ENCODE assay signal across 15 cellular contexts in genomic region chr16:57001026-57001669, GRCh38. TPM values are rescaled to one million over a fixed set of nuclear protein-coding genes. Genes with fewer than 3 reads are reported as not detected.
DNase-seq lines count a peak whose midpoint lies in the region; ATAC-seq, FAIRE-seq and TF ChIP-seq lines count a peak whose summit lies in the region.
"Had no signal": no experiment of that assay in that cellular context is flagged by ENCODE, and none has a peak within 500 bp of the region (broad histone marks: within the 10 kb centered on the region; RNA-seq: fewer than 3 reads in every experiment).

No MANE protein-coding gene starts in this region.

- no peaks in the 10 kb centered on the region for H3K9me1 ChIP-seq in endothelial cell of umbilical vein (replicated peaks; ENCODE audit: control insufficient read depth, extremely low read depth, insufficient read depth, low read length)

- H3K4me2 ChIP-seq in Loucy (ENCODE audit: low read depth, low read length, poor library complexity, severe bottlenecking) (peak overlapping the region; percentile 51), endothelial cell of umbilical vein (ENCODE audit: insufficient read depth, low read length) (no peak overlapping the region)
- H3K4me2 ChIP-seq: GM23338 had no signal

- no peak for TF ChIP-seq EP300 in sigmoid colon (IDR thresholded peaks at IDR 0.05)

- peak in 1 of 5 donors; percentile 49 for DNase-seq in CD8-positive, alpha-beta memory T cell
- DNase-seq in endothelial cell of umbilical vein (ENCODE audit: low read depth, low spot score) (no peak), psoas muscle (no peak), sigmoid colon (no peak), medulla oblongata (ENCODE audit: extremely low spot score) (no peak), NCI-H526 treated with DMSO at 0.1 percent for 48 hours (lab: John Stamatoyannopoulos, UW) (no peak), GM10248 (ENCODE audit: extremely low spot score) (no peak)
- DNase-seq: DMS79; dorsolateral prefrontal cortex; NCI-H524; stimulated activated CD4-positive, alpha-beta T cell treated with anti-CD3 and anti-CD28 coated beads, Interleukin-4, amount 100 ng/mL, for 4 hours had no signal

- TF ChIP-seq POLR2A in endothelial cell of umbilical vein (IDR thresholded peaks at IDR 0.05; ENCODE audit: low read depth, low read length) (no peak), sigmoid colon (IDR thresholded peaks at IDR 0.05) (no peak)

- H3K36me3 ChIP-seq in CD8-positive, alpha-beta memory T cell (ENCODE audit: insufficient read depth, low read length) = peaks cover 20% of the 10 kb centered on the region
- no peaks in the 10 kb centered on the region for H3K36me3 ChIP-seq in Loucy (ENCODE audit: insufficient read depth, low read length)
- H3K36me3 ChIP-seq in endothelial cell of umbilical vein (ENCODE audit: control insufficient read depth in 2 of 2, extremely low read depth in 1 of 2, insufficient read depth in 2 of 2, low read length in 2 of 2) = no peaks in the 10 kb centered on the region
- H3K36me3 ChIP-seq in psoas muscle (ENCODE audit: insufficient read depth in 1 of 2, low read depth in 1 of 2) = no peaks in the 10 kb centered on the region
- H3K36me3 ChIP-seq in sigmoid colon = peaks cover 0 to 14% (median 0%) of the 10 kb centered on the region in 4 donors

- H4K20me1 ChIP-seq in Loucy (ENCODE audit: insufficient read depth, low read length, poor library complexity, severe bottlenecking) (no peaks in the 10 kb centered on the region), endothelial cell of umbilical vein (replicated peaks; ENCODE audit: control insufficient read depth, extremely low read depth, insufficient read depth, low read length) (no peaks in the 10 kb centered on the region)

- dilution Hi-C loops in endothelial cell of umbilical vein (cut with MboI; ENCODE audit: extremely low pct_ligation_motif_present, low sequenced_read_pairs) = no loop called here

- no peaks in the 10 kb centered on the region for H3K27me3 ChIP-seq in CD8-positive, alpha-beta memory T cell (ENCODE audit: insufficient read depth, low read length, poor library complexity, severe bottlenecking)
- H3K27me3 ChIP-seq in Loucy (ENCODE audit: insufficient read depth, low read length, poor library complexity, severe bottlenecking) (no peaks in the 10 kb centered on the region), endothelial cell of umbilical vein (ENCODE audit: control insufficient read depth in 2 of 2, insufficient read depth in 2 of 2, low read length in 2 of 2) (no peaks in the 10 kb centered on the region), psoas muscle (ENCODE audit: insufficient read depth in 3 of 3, low read length in 2 of 3) (no peaks in the 10 kb centered on the region), sigmoid colon (no peaks in the 10 kb centered on the region)
- H3K27me3 ChIP-seq: dorsolateral prefrontal cortex had no signal

- peaks cover 95 to 100% (median 99%) of the 10 kb centered on the region in 3 donors for H3K4me1 Mint-ChIP-seq in CD8-positive, alpha-beta memory T cell
- H3K4me1 Mint-ChIP-seq: neural crest cell had no signal

- no peaks in the 10 kb centered on the region for H3K27me3 Mint-ChIP-seq in CD8-positive, alpha-beta memory T cell

- TSS peak; percentile 99 for BruUV-seq in endothelial cell of umbilical vein (replicated peaks; lab: Mats Ljungman, UMichigan)

- WGBS in psoas muscle, 3 donors = 73 to 91% (median 75%) methylated on average over 7 of the region's 7 CpGs
- WGBS in sigmoid colon, 2 donors = 87 to 92% methylated on average over 7 of the region's 7 CpGs

- H2AFZ ChIP-seq in Loucy (ENCODE audit: low read length) = no peak overlapping the region
- H2AFZ ChIP-seq in endothelial cell of umbilical vein (ENCODE audit: low read depth, low read length) = peak overlapping the region; percentile 7
- H2AFZ ChIP-seq: GM23338 had no signal

- no peaks in the 10 kb centered on the region for H3K9me3 ChIP-seq in CD8-positive, alpha-beta memory T cell (ENCODE audit: low read length)
- no peaks in the 10 kb centered on the region for H3K9me3 ChIP-seq in Loucy (ENCODE audit: insufficient read depth, low read depth, low read length)
- H3K9me3 ChIP-seq in endothelial cell of umbilical vein (replicated peaks; ENCODE audit: control insufficient read depth, insufficient read depth, low read length) = no peaks in the 10 kb centered on the region
- H3K9me3 ChIP-seq in psoas muscle = no peaks in the 10 kb centered on the region
- no peaks in the 10 kb centered on the region for H3K9me3 ChIP-seq in sigmoid colon

- CTCF ChIA-PET in CD8-positive, alpha-beta memory T cell (lab: Charles Lee) = no interaction called here
- CTCF ChIA-PET in endothelial cell of umbilical vein (lab: Charles Lee) (no interaction called here), GM10248 (lab: Yijun Ruan, JAX) (interaction anchor here (1.0 to 2.4 kb wide), 3 partner anchors 10 to 44 kb away, joined by 3 to 16 read pairs (median 4); no protein-coding TSS in a partner anchor)

- intact Hi-C loops in endothelial cell of umbilical vein (cut with micrococcal nuclease) = no loop called here
- intact Hi-C loops in psoas muscle (cut with DNase I) = no loop called here
- intact Hi-C loops in sigmoid colon (cut with DNase I) = no loop called here

- peak; percentile 67 for FAIRE-seq in endothelial cell of umbilical vein (lab: Jason Lieb, UNC)
- FAIRE-seq: urothelium cell line had no signal

- peaks cover 94% of the 10 kb centered on the region for H3K4me1 ChIP-seq in CD8-positive, alpha-beta memory T cell (ENCODE audit: insufficient read depth, low read length)
- H3K4me1 ChIP-seq in Loucy (ENCODE audit: insufficient read depth, low read length, poor library complexity, severe bottlenecking) (peaks cover 25% of the 10 kb centered on the region), endothelial cell of umbilical vein (ENCODE audit: control insufficient read depth, extremely low read depth, insufficient read depth, low read length) (peaks cover 14% of the 10 kb centered on the region), psoas muscle (no peaks in the 10 kb centered on the region), sigmoid colon (peaks cover 0 to 14% (median 6%) of the 10 kb centered on the region in 4 donors)

- POLR2A ChIA-PET in CD8-positive, alpha-beta memory T cell (lab: Charles Lee) = interaction anchor here (1.2 to 1.6 kb wide), 2 partner anchors 9 to 12 kb away, joined by 3 read pairs; partner anchors contain the start of gene NLRC5
- POLR2A ChIA-PET in endothelial cell of umbilical vein (lab: Charles Lee) (no interaction called here), GM10248 (lab: Yijun Ruan, JAX) (no interaction called here)

- no peak for ATAC-seq in psoas muscle
- ATAC-seq: GM23338 had no signal

- H3K9me2 ChIP-seq in Loucy (replicated peaks; ENCODE audit: low read depth, low read length) = no peaks in the 10 kb centered on the region

- H3K79me2 ChIP-seq in Loucy (ENCODE audit: insufficient read depth, low read length) (peaks cover 58% of the 10 kb centered on the region), endothelial cell of umbilical vein (ENCODE audit: control insufficient read depth, insufficient read depth, low read length) (no peaks in the 10 kb centered on the region)

- no peaks in the 10 kb centered on the region for H3F3A ChIP-seq in Loucy (ENCODE audit: low read depth)

- no peak overlapping the region for H3K4me3 ChIP-seq in CD8-positive, alpha-beta memory T cell (ENCODE audit: low read length)
- no peak overlapping the region for H3K4me3 ChIP-seq in Loucy (ENCODE audit: low read length, poor library complexity, severe bottlenecking)
- H3K4me3 ChIP-seq in endothelial cell of umbilical vein (replicated peaks in 1 of 3; ENCODE audit: insufficient read depth in 1 of 3, low read depth in 1 of 3, low read length in 3 of 3) = no peak overlapping the region
- H3K4me3 ChIP-seq in psoas muscle = no peak overlapping the region
- H3K4me3 ChIP-seq in sigmoid colon = no peak overlapping the region
- H3K4me3 ChIP-seq: dorsolateral prefrontal cortex, GM23338 had no signal

- H3K36me3 Mint-ChIP-seq in CD8-positive, alpha-beta memory T cell = peaks cover 3 to 68% (median 24%) of the 10 kb centered on the region in 3 donors

- H3K4me3 Mint-ChIP-seq in CD8-positive, alpha-beta memory T cell = peak overlapping the region; percentile 74 to 83 (median 79)
- H3K4me3 Mint-ChIP-seq: GM23338, neural crest cell had no signal

- no peaks in the 10 kb centered on the region for H3K9me3 Mint-ChIP-seq in CD8-positive, alpha-beta memory T cell
- H3K9me3 Mint-ChIP-seq: GM23338, neural crest cell had no signal

- TF ChIP-seq CTCF in Loucy (conservative IDR thresholded peaks at IDR 0.05; ENCODE audit: low read length) (no peak), endothelial cell of umbilical vein (IDR thresholded peaks at IDR 0.05; ENCODE audit: extremely low read depth in 1 of 2, insufficient read depth in 1 of 2, low read depth in 1 of 2, low read length in 2 of 2) (no peak), psoas muscle (IDR thresholded peaks at IDR 0.05) (no peak), sigmoid colon (IDR thresholded peaks at IDR 0.05) (no peak), GM10248 (IDR thresholded peaks at IDR 0.05; ENCODE audit: control extremely low read depth, extremely low read depth, low read depth, missing control alignments) (no peak)

- peak overlapping the region; percentile 90 to 99 (median 96) for H3K27ac Mint-ChIP-seq in CD8-positive, alpha-beta memory T cell
- H3K27ac Mint-ChIP-seq: GM23338 had no signal

- H3K27ac ChIP-seq in CD8-positive, alpha-beta memory T cell (ENCODE audit: low read depth, low read length) = peak overlapping the region; percentile 71
- H3K27ac ChIP-seq in endothelial cell of umbilical vein (ENCODE audit: insufficient read depth, low read depth, low read length) = peak overlapping the region; percentile 85
- H3K27ac ChIP-seq in psoas muscle = peak overlapping the region; percentile 68
- H3K27ac ChIP-seq in sigmoid colon = peak overlapping the region in 2 of 4 donors; percentile 51 to 66

- H3K9ac ChIP-seq in Loucy (ENCODE audit: low read depth, low read length, poor library complexity, severe bottlenecking) (no peak overlapping the region), endothelial cell of umbilical vein (replicated peaks; ENCODE audit: extremely low read depth, insufficient read depth, low read length) (peak overlapping the region; percentile 0)

RNA-seq across cellular contexts. Expression of gene NLRC5, which starts 11.8 kb away (rescaled TPM):
- 100 to 1,000 TPM; 173 to 178 TPM for total RNA-seq in CD8-positive, alpha-beta memory T cell
- 165 TPM for polyA plus RNA-seq in CD8-positive, alpha-beta memory T cell
- total RNA-seq in endothelial cell of umbilical vein (20.1 and 26.3 TPM in 2 replicates), psoas muscle (10 to 100 TPM in 1 of 4 donors, 1 to 10 TPM in 3; 6.4 to 13.6 (median 7.8) TPM), sigmoid colon (10 to 100 TPM in 3 of 4 donors, 1 to 10 TPM in 1; 9.5 to 37.7 (median 16.0) TPM)
- polyA plus RNA-seq in endothelial cell of umbilical vein (7.4 and 8.0 TPM in 2 replicates), psoas muscle (1 to 10 TPM; 2.3 to 4.5 (median 2.7) TPM), sigmoid colon (100 to 1,000 TPM in 1 of 3 donors, 10 to 100 TPM in 2; 13.8 to 119 (median 24.0) TPM)
- 5.1 and 5.7 TPM in 2 replicates for polyA plus RNA-seq in endothelial cell of umbilical vein (2011; cell fraction: cytosol; rRNA removed)
- 33.9 and 47.2 TPM in 2 replicates for polyA plus RNA-seq in endothelial cell of umbilical vein (2011; cell fraction: nucleus; rRNA removed)
- 11.6 and 14.4 TPM in 2 replicates for polyA plus RNA-seq in endothelial cell of umbilical vein (2012)
- 14.2 and 18.8 TPM in 2 replicates for polyA minus RNA-seq in endothelial cell of umbilical vein
- polyA minus RNA-seq in endothelial cell of umbilical vein (2011; cell fraction: cytosol; rRNA and poly(A)+ RNA removed) = 17.2 TPM
- polyA minus RNA-seq in endothelial cell of umbilical vein (2011; cell fraction: nucleus; rRNA and poly(A)+ RNA removed) = 33.6 and 37.9 TPM in 2 replicates

RNA-seq across cellular contexts. Expression of gene CETP, which starts 39.4 kb away (rescaled TPM):
- not detected for total RNA-seq in CD8-positive, alpha-beta memory T cell
- not detected for polyA plus RNA-seq in CD8-positive, alpha-beta memory T cell
- 2.8 and 3.3 TPM in 2 replicates for total RNA-seq in endothelial cell of umbilical vein
- 1.9 and 2.2 TPM in 2 replicates for polyA plus RNA-seq in endothelial cell of umbilical vein
- 1.8 and 2.2 TPM in 2 replicates for polyA plus RNA-seq in endothelial cell of umbilical vein (2011; cell fraction: cytosol; rRNA removed)
- polyA plus RNA-seq in endothelial cell of umbilical vein (2011; cell fraction: nucleus; rRNA removed) = 1.6 and 1.9 TPM in 2 replicates
- 0.30 and 0.75 TPM in 2 replicates for polyA plus RNA-seq in endothelial cell of umbilical vein (2012)
- 1.1 and 2.3 TPM in 2 replicates for polyA minus RNA-seq in endothelial cell of umbilical vein
- polyA minus RNA-seq in endothelial cell of umbilical vein (2011; cell fraction: cytosol; rRNA and poly(A)+ RNA removed) = not detected
- 0.24 and 0.38 TPM in 2 replicates for polyA minus RNA-seq in endothelial cell of umbilical vein (2011; cell fraction: nucleus; rRNA and poly(A)+ RNA removed)
- under 1 TPM in 3 of 4 donors, not detected in 1; 0.17 to 0.67 (median 0.19) TPM for total RNA-seq in psoas muscle
- polyA plus RNA-seq in psoas muscle = under 1 TPM in 2 of 3 donors, not detected in 1; 0.05 to 0.14 TPM
- total RNA-seq in sigmoid colon = under 1 TPM in 2 of 4 donors, not detected in 2; 0.36 to 0.55 TPM
- polyA plus RNA-seq in sigmoid colon = 1 to 10 TPM in 2 of 3 donors, not detected in 1; 1.2 to 2.1 TPM
- total RNA-seq: GM23338, neural crest cell had no signal
- polyA plus RNA-seq: GM23338 had no signal
